ENCODE assay signal across 1 cellular context in genomic region chr1:8712413-8713229, GRCh38.
A peak's percentile ranks its signal among the peaks of the same experiment; 100 is the strongest.
TF ChIP-seq lines count a peak whose summit lies in the region.

No MANE protein-coding gene starts in this region.

TF ChIP-seq in HEK293, 187 proteins besides CTCF, POLR2A, EP300 and RAD21 (continued from another document and continues in another):
- TF ChIP-seq ZBTB21 (tag by site-specific recombination; IDR thresholded peaks at IDR 0.05): no peak; the same call in 1 of the 2 replicates
- TF ChIP-seq TRIM28 (IDR thresholded peaks at IDR 0.05; ENCODE audit: borderline replicate concordance, low read length): peak; percentile 87; the same call in 1 of the 2 replicates
- TF ChIP-seq ZNF2 (tag by site-specific recombination; IDR thresholded peaks at IDR 0.05): peak; percentile 53; the same call in 1 of the 2 replicates
- TF ChIP-seq TCF7L2 (IDR thresholded peaks at IDR 0.05; ENCODE audit: borderline replicate concordance, low read depth, low read length): peak; percentile 89
- no peak for TF ChIP-seq ZNF175 (tag by site-specific recombination; IDR thresholded peaks at IDR 0.05)
- TF ChIP-seq GLIS2 (tag by site-specific recombination; IDR thresholded peaks at IDR 0.05): no peak
- TF ChIP-seq ZNF121 (tag by site-specific recombination; IDR thresholded peaks at IDR 0.05): no peak
- TF ChIP-seq ZBTB20 (tag by site-specific recombination; IDR thresholded peaks at IDR 0.05): no peak
- TF ChIP-seq ZSCAN4 (tag by site-specific recombination; IDR thresholded peaks at IDR 0.05): no peak
- no peak for TF ChIP-seq ZNF521 (tag by site-specific recombination; IDR thresholded peaks at IDR 0.05)
- TF ChIP-seq ZBTB17 (tag by site-specific recombination; IDR thresholded peaks at IDR 0.05): peak; percentile 27; the same call in 1 of the 2 replicates
- peak; percentile 31; the same call in 1 of the 2 replicates for TF ChIP-seq OVOL3 (tag by site-specific recombination; IDR thresholded peaks at IDR 0.05)
- no peak for TF ChIP-seq PBX3 (CRISPR knock-in tag; IDR thresholded peaks at IDR 0.05)
- TF ChIP-seq ZNF391 (tag by site-specific recombination; IDR thresholded peaks at IDR 0.05; ENCODE audit: borderline replicate concordance, low read depth): peak; percentile 64; the same call in 1 of the 2 replicates
- TF ChIP-seq ZNF645 (tag by site-specific recombination; IDR thresholded peaks at IDR 0.05): no peak
- no peak for TF ChIP-seq ZNF416 (tag by site-specific recombination; IDR thresholded peaks at IDR 0.05)
- peak; percentile 54; the same call in 1 of the 2 replicates for TF ChIP-seq ZNF18 (tag by site-specific recombination; IDR thresholded peaks at IDR 0.05)
- no peak for TF ChIP-seq ZNF660 (tag by site-specific recombination; IDR thresholded peaks at IDR 0.05)
- TF ChIP-seq ZNF513 (tag by site-specific recombination; IDR thresholded peaks at IDR 0.05): no peak
- no peak for TF ChIP-seq ZBTB49 (tag by site-specific recombination; IDR thresholded peaks at IDR 0.05; ENCODE audit: low read depth)
- TF ChIP-seq ZNF830 (tag by site-specific recombination; IDR thresholded peaks at IDR 0.05; ENCODE audit: low read depth): no peak
- no peak for TF ChIP-seq ZNF664 (tag by site-specific recombination; IDR thresholded peaks at IDR 0.05)
- TF ChIP-seq ZNF518A (tag by site-specific recombination; conservative IDR thresholded peaks at IDR 0.05; ENCODE audit: low read depth): no peak
- no peak; the same call in 1 of the 2 replicates for TF ChIP-seq MYNN (tag by site-specific recombination; IDR thresholded peaks at IDR 0.05; ENCODE audit: borderline replicate concordance)
- TF ChIP-seq ZNF302 (tag by site-specific recombination; IDR thresholded peaks at IDR 0.05; ENCODE audit: low read depth): no peak
- TF ChIP-seq ZNF280D (tag by site-specific recombination; IDR thresholded peaks at IDR 0.05): no peak
- no peak for TF ChIP-seq ZFHX2 (tag by site-specific recombination; conservative IDR thresholded peaks at IDR 0.05)
- TF ChIP-seq SCRT2 (tag by site-specific recombination; IDR thresholded peaks at IDR 0.05): no peak
- no peak for TF ChIP-seq HOXA7 (CRISPR knock-in tag; IDR thresholded peaks at IDR 0.05; ENCODE audit: borderline replicate concordance)
- no peak for TF ChIP-seq ZNF146 (tag by site-specific recombination; IDR thresholded peaks at IDR 0.05)
- no peak for TF ChIP-seq ZSCAN5A (tag by site-specific recombination; IDR thresholded peaks at IDR 0.05)
- no peak for TF ChIP-seq ZNF544 (tag by site-specific recombination; IDR thresholded peaks at IDR 0.05)
- no peak for TF ChIP-seq ZNF776 (tag by site-specific recombination; IDR thresholded peaks at IDR 0.05; ENCODE audit: borderline replicate concordance)
- peak; percentile 21 for TF ChIP-seq SETDB1 (IDR thresholded peaks at IDR 0.05; ENCODE audit: insufficient read length, low read length)
- TF ChIP-seq ZBTB6 (tag by site-specific recombination; IDR thresholded peaks at IDR 0.05): peak; percentile 57; the same call in 1 of the 2 replicates
